ENCODE assay signal across 1 cellular context in the genomic region with DNA sequence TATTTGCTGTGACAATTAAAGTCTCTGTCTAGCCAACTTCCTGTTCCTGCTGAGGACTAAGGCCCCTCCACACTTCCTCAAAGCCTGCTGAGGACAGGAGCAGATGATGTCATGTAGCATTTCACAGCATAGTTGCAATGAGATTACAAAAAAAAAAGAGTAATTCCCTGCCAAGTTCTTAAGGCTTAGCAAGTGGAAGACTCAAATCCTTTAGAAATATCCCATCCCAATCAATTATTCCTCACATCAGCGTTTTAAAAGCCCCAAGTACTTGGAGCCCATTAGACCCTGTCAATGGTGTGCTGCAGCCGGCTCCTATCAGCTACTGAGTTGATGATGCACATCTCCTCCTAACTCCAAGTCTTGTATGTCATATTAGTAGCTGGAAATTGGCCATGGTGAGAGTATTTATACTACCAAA.
TF ChIP-seq lines count a peak whose summit lies in the region.

No MANE protein-coding gene starts in this region.

TF ChIP-seq in K562, 482 proteins besides CTCF, POLR2A, EP300 and RAD21 (continued from another document and continues in another):
- TF ChIP-seq LCOR (CRISPR knock-in tag; IDR thresholded peaks at IDR 0.05) (no peak), ZNF431 (CRISPR knock-in tag; IDR thresholded peaks at IDR 0.05) (no peak), ZNF239 (CRISPR knock-in tag; IDR thresholded peaks at IDR 0.05) (no peak), LARP7 (IDR thresholded peaks at IDR 0.05) (no peak), MAX (CRISPR knock-in tag; IDR thresholded peaks at IDR 0.05) (no peak), ZNF316 (IDR thresholded peaks at IDR 0.05) (peak; percentile 91), CHD7 (IDR thresholded peaks at IDR 0.05; ENCODE audit: low read depth, low read length) (no peak), HDAC8 (tag; IDR thresholded peaks at IDR 0.05) (no peak), RBM39 (optimal IDR thresholded peaks at IDR 0.05; ENCODE audit: low read depth, low read length) (no peak), ZNF12 (CRISPR knock-in tag; IDR thresholded peaks at IDR 0.05) (no peak), ZBTB9 (CRISPR knock-in tag; IDR thresholded peaks at IDR 0.05) (no peak), NRF1 (conservative IDR thresholded peaks at IDR 0.05 in 1 of 2, IDR thresholded peaks at IDR 0.05 in 1 of 2) (no peak; a peak in 1 of 4 replicates), FOXA1 (IDR thresholded peaks at IDR 0.05; ENCODE audit: borderline replicate concordance) (no peak), CBX8 (IDR thresholded peaks at IDR 0.05; ENCODE audit: borderline replicate concordance, extremely low read depth, low read depth, low read length, poor library complexity, severe bottlenecking) (no peak), PREB (CRISPR knock-in tag; IDR thresholded peaks at IDR 0.05) (no peak), ZNF76 (CRISPR knock-in tag; IDR thresholded peaks at IDR 0.05; ENCODE audit: borderline replicate concordance) (no peak), TBP (optimal IDR thresholded peaks at IDR 0.05; ENCODE audit: low read depth, low read length) (no peak), SFPQ (IDR thresholded peaks at IDR 0.05; ENCODE audit: low read depth, low read length) (no peak), HDAC2 (IDR thresholded peaks at IDR 0.05) (no peak), CAMTA2 (CRISPR knock-in tag; conservative IDR thresholded peaks at IDR 0.05) (no peak), NBN (IDR thresholded peaks at IDR 0.05; ENCODE audit: low read depth) (peak; percentile 35; the same call in 1 of the 2 replicates), FOXK1 (CRISPR knock-in tag; IDR thresholded peaks at IDR 0.05; ENCODE audit: borderline replicate concordance) (no peak), MEIS2 (IDR thresholded peaks at IDR 0.05; ENCODE audit: partially characterized antibody) (peak; percentile 20), PRMT5 (CRISPR knock-in tag; IDR thresholded peaks at IDR 0.05) (no peak), IFI16 (CRISPR knock-in tag; IDR thresholded peaks at IDR 0.05) (no peak), MIER1 (IDR thresholded peaks at IDR 0.05; ENCODE audit: low read depth) (no peak), RBBP5 (IDR thresholded peaks at IDR 0.05; ENCODE audit: borderline replicate concordance, insufficient read depth, low read length, poor library complexity, severe bottlenecking) (no peak)
- TF ChIP-seq, protein P1, sequence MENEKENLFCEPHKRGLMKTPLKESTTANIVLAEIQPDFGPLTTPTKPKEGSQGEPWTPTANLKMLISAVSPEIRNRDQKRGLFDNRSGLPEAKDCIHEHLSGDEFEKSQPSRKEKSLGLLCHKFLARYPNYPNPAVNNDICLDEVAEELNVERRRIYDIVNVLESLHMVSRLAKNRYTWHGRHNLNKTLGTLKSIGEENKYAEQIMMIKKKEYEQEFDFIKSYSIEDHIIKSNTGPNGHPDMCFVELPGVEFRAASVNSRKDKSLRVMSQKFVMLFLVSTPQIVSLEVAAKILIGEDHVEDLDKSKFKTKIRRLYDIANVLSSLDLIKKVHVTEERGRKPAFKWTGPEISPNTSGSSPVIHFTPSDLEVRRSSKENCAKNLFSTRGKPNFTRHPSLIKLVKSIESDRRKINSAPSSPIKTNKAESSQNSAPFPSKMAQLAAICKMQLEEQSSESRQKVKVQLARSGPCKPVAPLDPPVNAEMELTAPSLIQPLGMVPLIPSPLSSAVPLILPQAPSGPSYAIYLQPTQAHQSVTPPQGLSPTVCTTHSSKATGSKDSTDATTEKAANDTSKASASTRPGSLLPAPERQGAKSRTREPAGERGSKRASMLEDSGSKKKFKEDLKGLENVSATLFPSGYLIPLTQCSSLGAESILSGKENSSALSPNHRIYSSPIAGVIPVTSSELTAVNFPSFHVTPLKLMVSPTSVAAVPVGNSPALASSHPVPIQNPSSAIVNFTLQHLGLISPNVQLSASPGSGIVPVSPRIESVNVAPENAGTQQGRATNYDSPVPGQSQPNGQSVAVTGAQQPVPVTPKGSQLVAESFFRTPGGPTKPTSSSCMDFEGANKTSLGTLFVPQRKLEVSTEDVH (IDR thresholded peaks at IDR 0.05; ENCODE audit: low read depth, partially characterized antibody) = peak; percentile 40
- TF ChIP-seq, protein P2, sequence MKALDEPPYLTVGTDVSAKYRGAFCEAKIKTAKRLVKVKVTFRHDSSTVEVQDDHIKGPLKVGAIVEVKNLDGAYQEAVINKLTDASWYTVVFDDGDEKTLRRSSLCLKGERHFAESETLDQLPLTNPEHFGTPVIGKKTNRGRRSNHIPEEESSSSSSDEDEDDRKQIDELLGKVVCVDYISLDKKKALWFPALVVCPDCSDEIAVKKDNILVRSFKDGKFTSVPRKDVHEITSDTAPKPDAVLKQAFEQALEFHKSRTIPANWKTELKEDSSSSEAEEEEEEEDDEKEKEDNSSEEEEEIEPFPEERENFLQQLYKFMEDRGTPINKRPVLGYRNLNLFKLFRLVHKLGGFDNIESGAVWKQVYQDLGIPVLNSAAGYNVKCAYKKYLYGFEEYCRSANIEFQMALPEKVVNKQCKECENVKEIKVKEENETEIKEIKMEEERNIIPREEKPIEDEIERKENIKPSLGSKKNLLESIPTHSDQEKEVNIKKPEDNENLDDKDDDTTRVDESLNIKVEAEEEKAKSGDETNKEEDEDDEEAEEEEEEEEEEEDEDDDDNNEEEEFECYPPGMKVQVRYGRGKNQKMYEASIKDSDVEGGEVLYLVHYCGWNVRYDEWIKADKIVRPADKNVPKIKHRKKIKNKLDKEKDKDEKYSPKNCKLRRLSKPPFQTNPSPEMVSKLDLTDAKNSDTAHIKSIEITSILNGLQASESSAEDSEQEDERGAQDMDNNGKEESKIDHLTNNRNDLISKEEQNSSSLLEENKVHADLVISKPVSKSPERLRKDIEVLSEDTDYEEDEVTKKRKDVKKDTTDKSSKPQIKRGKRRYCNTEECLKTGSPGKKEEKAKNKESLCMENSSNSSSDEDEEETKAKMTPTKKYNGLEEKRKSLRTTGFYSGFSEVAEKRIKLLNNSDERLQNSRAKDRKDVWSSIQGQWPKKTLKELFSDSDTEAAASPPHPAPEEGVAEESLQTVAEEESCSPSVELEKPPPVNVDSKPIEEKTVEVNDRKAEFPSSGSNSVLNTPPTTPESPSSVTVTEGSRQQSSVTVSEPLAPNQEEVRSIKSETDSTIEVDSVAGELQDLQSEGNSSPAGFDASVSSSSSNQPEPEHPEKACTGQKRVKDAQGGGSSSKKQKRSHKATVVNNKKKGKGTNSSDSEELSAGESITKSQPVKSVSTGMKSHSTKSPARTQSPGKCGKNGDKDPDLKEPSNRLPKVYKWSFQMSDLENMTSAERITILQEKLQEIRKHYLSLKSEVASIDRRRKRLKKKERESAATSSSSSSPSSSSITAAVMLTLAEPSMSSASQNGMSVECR (CRISPR knock-in tag; IDR thresholded peaks at IDR 0.05) = no peak
